Comparison of ENCODE assay signal across 11 cellular contexts in the genomic region with DNA sequence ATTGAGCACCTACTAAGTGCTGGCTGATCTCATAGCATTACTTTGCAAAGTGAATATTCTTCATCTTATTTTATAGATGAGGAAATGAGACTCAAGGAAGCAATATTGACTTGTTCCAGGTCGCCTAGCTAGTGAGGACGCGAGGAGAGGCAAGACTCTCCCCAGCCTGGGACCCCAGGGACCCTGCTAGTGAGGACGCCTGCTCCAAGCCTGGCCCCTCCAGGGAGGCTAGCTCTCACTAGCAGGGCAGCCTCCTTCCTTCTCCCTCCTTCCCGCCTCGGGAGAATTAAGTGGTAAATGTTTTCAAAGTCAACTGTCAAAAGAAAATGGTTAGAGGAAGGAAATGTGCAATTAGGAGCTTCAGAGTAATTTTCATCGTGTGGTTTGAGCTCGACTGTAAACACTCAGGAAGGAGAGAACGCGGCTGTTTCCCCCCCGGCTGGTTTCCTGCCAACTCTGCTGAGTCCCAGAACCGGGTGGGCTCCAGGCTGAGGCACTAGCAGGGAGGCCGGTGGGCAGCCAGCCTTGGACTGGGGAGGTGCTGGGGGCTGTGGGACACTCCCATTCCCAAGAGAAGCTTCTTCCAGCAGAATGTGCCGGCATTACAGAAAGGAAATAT. TPM values are rescaled to one million over a fixed set of nuclear protein-coding genes. Genes with fewer than 3 reads are reported as not detected.
A peak's percentile ranks its signal among the peaks of the same experiment; 100 is the strongest.
DNase-seq lines count a peak whose midpoint lies in the region; ATAC-seq and TF ChIP-seq lines count a peak whose summit lies in the region.
"Had no signal": no experiment of that assay in that cellular context is flagged by ENCODE, and none has a peak within 500 bp of the region (broad histone marks: within the 10 kb centered on the region; RNA-seq: fewer than 3 reads in every experiment).

No MANE protein-coding gene starts in this region.

- no peaks in the 10 kb centered on the region for H3K9me3 ChIP-seq in DOHH2 (ENCODE audit: control insufficient read depth, insufficient read depth, low read length)

- peak overlapping the region; percentile 47 for H3K27ac ChIP-seq in DOHH2 (ENCODE audit: low read depth, low read length)
- H3K27ac ChIP-seq: brain microvascular endothelial cell had no signal

- H3K9me3 Mint-ChIP-seq in activated CD8-positive, alpha-beta T cell treated with anti-CD3 and anti-CD28 coated beads, Interleukin-2, amount 10 ng/mL, durations not matched to agents 7 days and 5 days (ENCODE audit: insufficient read depth), result no peaks in the 10 kb centered on the region
- H3K9me3 Mint-ChIP-seq in mesothelial cell of epicardium, result no peaks in the 10 kb centered on the region

- TF ChIP-seq CTCF in DOHH2 (IDR thresholded peaks at IDR 0.05; ENCODE audit: low read depth, low read length, poor library complexity, severe bottlenecking) (no peak), mesothelial cell of epicardium (IDR thresholded peaks at IDR 0.05; ENCODE audit: unreplicated experiment) (no peak)

- H3K4me3 ChIP-seq in DOHH2 (ENCODE audit: low read length), result no peak overlapping the region; the same call in 1 of the 2 replicates

- no peaks in the 10 kb centered on the region for H3K79me2 ChIP-seq in DOHH2 (ENCODE audit: control insufficient read depth, low read length)

- no peaks in the 10 kb centered on the region for H3K9me2 ChIP-seq in DOHH2 (replicated peaks; ENCODE audit: control insufficient read depth, low read length)

- peak overlapping the region; percentile 60 for H3K4me2 ChIP-seq in DOHH2 (ENCODE audit: low read length)

- H3K4me3 Mint-ChIP-seq in activated CD8-positive, alpha-beta T cell treated with anti-CD3 and anti-CD28 coated beads, Interleukin-2, amount 10 ng/mL, durations not matched to agents 7 days and 5 days, result peak overlapping the region; percentile 21
- H3K4me3 Mint-ChIP-seq in mesothelial cell of epicardium, result no peak overlapping the region

- peaks cover 30% of the 10 kb centered on the region for H3K4me1 Mint-ChIP-seq in activated CD8-positive, alpha-beta T cell treated with anti-CD3 and anti-CD28 coated beads, Interleukin-2, amount 10 ng/mL, durations not matched to agents 7 days and 5 days (ENCODE audit: low read depth)
- peaks cover 3% of the 10 kb centered on the region for H3K4me1 Mint-ChIP-seq in mesothelial cell of epicardium

- no peaks in the 10 kb centered on the region for H3K27me3 Mint-ChIP-seq in activated CD8-positive, alpha-beta T cell treated with anti-CD3 and anti-CD28 coated beads, Interleukin-2, amount 10 ng/mL, durations not matched to agents 7 days and 5 days (ENCODE audit: low read depth)
- H3K27me3 Mint-ChIP-seq in mesothelial cell of epicardium (ENCODE audit: low read depth), result peaks cover 4% of the 10 kb centered on the region

- no peaks in the 10 kb centered on the region for H3F3A ChIP-seq in DOHH2 (ENCODE audit: control insufficient read depth, insufficient read depth)

- POLR2A ChIA-PET in activated CD8-positive, alpha-beta T cell treated with anti-CD3 and anti-CD28 coated beads, Interleukin-2, amount 10 ng/mL, durations not matched to agents 7 days and 5 days (lab: Charles Lee), result interaction anchor here (0.6 to 1.4 kb wide), 4 partner anchors 14 to 166 kb away, joined by 3 to 8 read pairs (median 4); no protein-coding TSS in a partner anchor

- no peaks in the 10 kb centered on the region for H3K36me3 ChIP-seq in DOHH2 (ENCODE audit: control insufficient read depth, low read length)
- H3K36me3 ChIP-seq: brain microvascular endothelial cell had no signal

- ATAC-seq in activated CD8-positive, alpha-beta T cell treated with anti-CD3 and anti-CD28 coated beads, Interleukin-2, amount 10 ng/mL, durations not matched to agents 7 days and 5 days, result peak; percentile 62
- no peak for ATAC-seq in left lobe of liver
- ATAC-seq in GM19463 (IDR thresholded peaks at IDR 0.05; ENCODE audit: unreplicated experiment), result no peak

- peak overlapping the region; percentile 86 for H3K27ac Mint-ChIP-seq in activated CD8-positive, alpha-beta T cell treated with anti-CD3 and anti-CD28 coated beads, Interleukin-2, amount 10 ng/mL, durations not matched to agents 7 days and 5 days
- H3K27ac Mint-ChIP-seq in mesothelial cell of epicardium, result peak overlapping the region; percentile 4

- DNase-seq in MV-4-11 (lab: John Stamatoyannopoulos, UW) (peak; percentile 84), mesothelial cell of epicardium (ENCODE audit: low spot score in 2 of 2, unreplicated experiment in 2 of 2) (no peak), GM19240 (ENCODE audit: insufficient read length, low spot score) (no peak), SW 1271 (lab: John Stamatoyannopoulos, UW) (no peak), left lobe of liver (ENCODE audit: low spot score) (no peak)
- DNase-seq in activated CD8-positive, alpha-beta T cell treated with anti-CD3 and anti-CD28 coated beads, Interleukin-2, amount 10 ng/mL, durations not matched to agents 7 days and 5 days, result peak; percentile 65
- DNase-seq: brain microvascular endothelial cell, T1000 had no signal

- H4K20me1 ChIP-seq in DOHH2 (ENCODE audit: control insufficient read depth, insufficient read depth, low read depth, low read length), result no peaks in the 10 kb centered on the region

- CTCF ChIA-PET in activated CD8-positive, alpha-beta T cell treated with anti-CD3 and anti-CD28 coated beads, Interleukin-2, amount 10 ng/mL, durations not matched to agents 7 days and 5 days (lab: Charles Lee), result interaction anchor here (0.6 to 2.1 kb wide), 7 partner anchors 13 to 331 kb away, joined by 3 to 8 read pairs (median 4); no protein-coding TSS in a partner anchor

- peaks cover 10% of the 10 kb centered on the region; the same call in 1 of the 2 replicates for H3K27me3 ChIP-seq in DOHH2 (ENCODE audit: control insufficient read depth, low read length)
- H3K27me3 ChIP-seq: brain microvascular endothelial cell had no signal

- H3K4me1 ChIP-seq in DOHH2 (ENCODE audit: control insufficient read depth, low read length), result peaks cover 13% of the 10 kb centered on the region

- H3K36me3 Mint-ChIP-seq in activated CD8-positive, alpha-beta T cell treated with anti-CD3 and anti-CD28 coated beads, Interleukin-2, amount 10 ng/mL, durations not matched to agents 7 days and 5 days (ENCODE audit: low read depth), result no peaks in the 10 kb centered on the region
- H3K36me3 Mint-ChIP-seq in mesothelial cell of epicardium, result no peaks in the 10 kb centered on the region

RNA-seq across cellular contexts. Expression of a gene that starts 17.9 kb away (rescaled TPM):
- total RNA-seq in activated CD8-positive, alpha-beta T cell treated with anti-CD3 and anti-CD28 coated beads, Interleukin-2, amount 10 ng/mL, durations not matched to agents 7 days and 5 days, result not detected
- 1.9 to 2.6 TPM (median 2.1 TPM) in 3 replicates for total RNA-seq in mesothelial cell of epicardium
- 0.78 TPM for total RNA-seq in left lobe of liver
- total RNA-seq: frontal cortex had no signal

Comparison
In these comparisons a context has a peak if more than half of its experiments do, and no peak if none do; other contexts are left out.
1. DNase-seq: peak in MV-4-11 (single experiment) and activated CD8-positive, alpha-beta T cell treated with anti-CD3 and anti-CD28 coated beads, Interleukin-2, amount 10 ng/mL, durations not matched to agents 7 days and 5 days (single experiment); none in mesothelial cell of epicardium (0 of 2), GM19240 (single experiment), SW 1271 (0 of 2) and left lobe of liver (single experiment).